Comparison of ENCODE assay signal across 23 cellular contexts in genomic region chr9:87189006-87189405, GRCh38.
"Had no signal": no experiment of that assay in that cellular context is flagged by ENCODE, and none has a peak within 500 bp of the region (broad histone marks: within the 10 kb centered on the region; RNA-seq: fewer than 3 reads in every experiment).

No MANE protein-coding gene starts in this region.

- DNase-seq: effector CD4-positive, alpha-beta T cell; endodermal cell; erythroblast; gastrocnemius medialis; heart right ventricle; hypothalamus; islet precursor cell; left ventricle myocardium inferior; mesendoderm; naive B cell; posterior cingulate gyrus; stimulated activated CD4-positive, alpha-beta T cell treated with anti-CD3 and anti-CD28 coated beads, Interleukin-2, amount 100 ng/mL, for 24 hours; stimulated activated CD4-positive, alpha-beta T cell treated with anti-CD3 and anti-CD28 coated beads, Interleukin-4, amount 100 ng/mL, for 4 hours; stimulated activated naive B cell treated with anti-CD40 and anti-IgM and Interleukin-4, amounts not matched to agents 10 μg/mL and 1 μg/mL and 100 μg/mL, for 72 hours; stimulated activated naive CD8-positive, alpha-beta T cell treated with anti-CD3 and anti-CD28 coated beads, Interleukin-15, amount 100 ng/mL, for 72 hours; testis; upper lobe of right lung had no signal

- H3K27me3 ChIP-seq: gastrocnemius medialis, neutrophil, testis, tibial nerve, upper lobe of right lung, vagina had no signal

- H3K4me3 ChIP-seq: coronary artery, gastrocnemius medialis, heart right ventricle, left ventricle myocardium inferior, lung, testis, tibial nerve, upper lobe of right lung, vagina had no signal

- H3K9me3 ChIP-seq: gastrocnemius medialis, heart right ventricle, left ventricle myocardium inferior, neutrophil, testis, tibial nerve, upper lobe of right lung, vagina had no signal

- H3K4me1 ChIP-seq: gastrocnemius medialis, heart right ventricle, left ventricle myocardium inferior, testis, upper lobe of right lung had no signal

- H3K27ac ChIP-seq: coronary artery, gastrocnemius medialis, heart right ventricle, left ventricle myocardium inferior, neutrophil, testis, tibial nerve, upper lobe of right lung, vagina had no signal

- H3K36me3 ChIP-seq: gastrocnemius medialis, heart right ventricle, left ventricle myocardium inferior, neutrophil, tibial nerve, upper lobe of right lung, vagina had no signal

- ATAC-seq: gastrocnemius medialis; heart right ventricle; sciatic nerve; stimulated activated naive B cell treated with anti-CD40 and anti-IgM and Interleukin-4, amounts not matched to agents 10 μg/mL and 1 μg/mL and 100 μg/mL, for 72 hours; stimulated activated naive CD8-positive, alpha-beta T cell treated with anti-CD3 and anti-CD28 coated beads, Interleukin-15, amount 100 ng/mL, for 72 hours; upper lobe of right lung had no signal
